Comparison of ENCODE assay signal across 36 cellular contexts in the genomic region with DNA sequence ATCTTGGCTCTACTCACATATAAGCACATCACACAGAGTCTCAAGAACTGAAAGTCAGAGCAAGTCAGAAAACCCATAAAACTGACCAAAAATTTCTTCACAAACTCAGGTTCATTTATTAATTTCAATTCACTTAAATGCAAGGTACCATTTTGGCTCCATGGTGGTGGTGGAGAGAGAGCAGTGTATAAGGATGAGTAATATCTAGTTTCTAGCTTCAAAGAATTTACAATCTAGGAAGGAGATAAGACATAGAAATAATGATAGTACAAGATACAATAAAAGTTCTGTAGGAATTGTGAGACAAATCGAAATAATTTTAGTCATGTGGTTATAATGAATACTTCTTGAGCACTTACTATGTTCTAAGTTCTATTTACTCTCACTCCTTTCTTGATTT.
"Had no signal": no experiment of that assay in that cellular context is flagged by ENCODE, and none has a peak within 500 bp of the region (broad histone marks: within the 10 kb centered on the region; RNA-seq: fewer than 3 reads in every experiment).

No MANE protein-coding gene starts in this region.

- H3K4me1 Mint-ChIP-seq: activated naive CD4-positive, alpha-beta T cell treated with anti-CD3 and anti-CD28 coated beads, Interleukin-2, amount 10 ng/mL, durations not matched to agents 7 days and 5 days; activated naive CD4-positive, alpha-beta T cell treated with anti-CD3 and anti-CD28 coated beads, Interleukin-2, amount 50 U/mL, for 24 hours; activated naive CD8-positive, alpha-beta T cell treated with anti-CD3 and anti-CD28 coated beads for 36 hours; activated naive CD8-positive, alpha-beta T cell treated with anti-CD3 and anti-CD28 coated beads, Interleukin-2, amount 10 ng/mL, durations not matched to agents 7 days and 5 days; central memory CD8-positive, alpha-beta T cell had no signal

- H3K4me3 ChIP-seq: adrenal gland, ascending aorta, body of pancreas, breast epithelium, cardiac muscle cell, colonic mucosa had no signal

- H3K27me3 Mint-ChIP-seq: activated naive CD4-positive, alpha-beta T cell treated with anti-CD3 and anti-CD28 coated beads, Interleukin-2, amount 10 ng/mL, durations not matched to agents 7 days and 5 days; activated naive CD4-positive, alpha-beta T cell treated with anti-CD3 and anti-CD28 coated beads, Interleukin-2, amount 50 U/mL, for 24 hours; activated naive CD8-positive, alpha-beta T cell; activated naive CD8-positive, alpha-beta T cell treated with anti-CD3 and anti-CD28 coated beads for 36 hours; activated naive CD8-positive, alpha-beta T cell treated with anti-CD3 and anti-CD28 coated beads, Interleukin-2, amount 50 U/mL, for 24 hours; activated T-cell treated with anti-CD3 and anti-CD28 coated beads, Interleukin-2, amount 50 U/mL, for 24 hours; central memory CD8-positive, alpha-beta T cell had no signal

- H3K27ac Mint-ChIP-seq: activated naive CD4-positive, alpha-beta T cell treated with anti-CD3 and anti-CD28 coated beads for 36 hours; activated naive CD4-positive, alpha-beta T cell treated with anti-CD3 and anti-CD28 coated beads, Interleukin-2, amount 10 ng/mL, durations not matched to agents 7 days and 5 days; activated naive CD4-positive, alpha-beta T cell treated with anti-CD3 and anti-CD28 coated beads, Interleukin-2, amount 50 U/mL, for 24 hours; activated naive CD4-positive, alpha-beta T cell treated with anti-CD3 and anti-CD28 coated beads, Interleukin-2, amount 50 U/mL, for 72 hours; activated naive CD8-positive, alpha-beta T cell; activated naive CD8-positive, alpha-beta T cell treated with anti-CD3 and anti-CD28 coated beads for 36 hours; activated naive CD8-positive, alpha-beta T cell treated with anti-CD3 and anti-CD28 coated beads, Interleukin-2, amount 10 ng/mL, durations not matched to agents 7 days and 5 days; activated naive CD8-positive, alpha-beta T cell treated with anti-CD3 and anti-CD28 coated beads, Interleukin-2, amount 50 U/mL, for 24 hours; activated T-cell treated with anti-CD3 and anti-CD28 coated beads, Interleukin-2, amount 50 U/mL, for 24 hours; activated T-helper 1 cell treated with anti-CD3 and anti-CD28 coated beads, Interleukin-12 subunit alpha, Interleukin-12 subunit beta, Interleukin-2, Interleukin-4 antibody, amounts not matched to agents 30 ng/mL and 10 ng/mL and 1 ng/mL, durations not matched to agents 14 hours and 24 hours and 36 hours; activated T-helper 2 cell treated with anti-CD3 and anti-CD28 coated beads, Interferon-gamma antibody, Interleukin-2, Interleukin-4, amounts not matched to agents 10 μg/mL and 5 μg/mL and 100 μg/mL, durations not matched to agents 14 hours and 24 hours and 36 hours; brain had no signal

- H3K27ac ChIP-seq: adrenal gland, ascending aorta, body of pancreas, brain microvascular endothelial cell, breast epithelium, cardiac muscle cell, colonic mucosa had no signal

- H3K9me3 ChIP-seq: adrenal gland, ascending aorta, body of pancreas, breast epithelium, colonic mucosa had no signal

- DNase-seq: activated effector memory CD4-positive, alpha-beta T cell treated with anti-CD3 and anti-CD28 coated beads, Interleukin-2, amount 50 U/mL, for 16 hours; activated effector memory CD4-positive, alpha-beta T cell treated with Interleukin-2 at 50 U/mL for 16 hours; activated gamma-delta T cell; activated gamma-delta T cell treated with Interleukin-2 at 50 U/mL for 16 hours; activated naive CD4-positive, alpha-beta T cell; activated naive CD4-positive, alpha-beta T cell treated with anti-CD3 and anti-CD28 coated beads for 36 hours; activated naive CD4-positive, alpha-beta T cell treated with anti-CD3 and anti-CD28 coated beads, Interleukin-2, amount 10 ng/mL, durations not matched to agents 7 days and 5 days; activated naive CD4-positive, alpha-beta T cell treated with anti-CD3 and anti-CD28 coated beads, Interleukin-2, amount 50 U/mL, for 16 hours; activated naive CD4-positive, alpha-beta T cell treated with Interleukin-2 at 50 U/mL for 16 hours; activated naive CD8-positive, alpha-beta T cell treated with anti-CD3 and anti-CD28 coated beads for 36 hours; activated naive CD8-positive, alpha-beta T cell treated with anti-CD3 and anti-CD28 coated beads, Interleukin-2, amount 10 ng/mL, durations not matched to agents 7 days and 5 days; activated naive CD8-positive, alpha-beta T cell treated with anti-CD3 and anti-CD28 coated beads, Interleukin-2, amount 50 U/mL, for 24 hours; activated T-cell treated with anti-CD3 and anti-CD28 coated beads, Interleukin-2, amount 50 U/mL, for 1 hour; activated T-cell treated with anti-CD3 and anti-CD28 coated beads, Interleukin-2, amount 50 U/mL, for 24 hours; activated T-cell treated with anti-CD3 and anti-CD28 coated beads, Interleukin-2, amount 50 U/mL, for 4 hours; adrenal gland; amniotic stem cell; amygdala; anterior cingulate cortex; aorta; body of pancreas; brain microvascular endothelial cell; caudate nucleus; central memory CD4-positive, alpha-beta T cell; cerebellar nuclear complex; colonic mucosa had no signal

- ATAC-seq: activated naive CD8-positive, alpha-beta T cell treated with anti-CD3 and anti-CD28 coated beads, Interleukin-2, amount 50 U/mL, for 24 hours; activated T-cell treated with anti-CD3 and anti-CD28 coated beads, Interleukin-2, amount 50 U/mL, for 4 hours; body of pancreas had no signal

- H3K4me1 ChIP-seq: adrenal gland, ascending aorta, body of pancreas, breast epithelium, colonic mucosa had no signal

- H3K9me3 Mint-ChIP-seq: activated naive CD4-positive, alpha-beta T cell treated with anti-CD3 and anti-CD28 coated beads for 36 hours; activated naive CD4-positive, alpha-beta T cell treated with anti-CD3 and anti-CD28 coated beads, Interleukin-2, amount 10 ng/mL, durations not matched to agents 7 days and 5 days; activated naive CD4-positive, alpha-beta T cell treated with anti-CD3 and anti-CD28 coated beads, Interleukin-2, amount 50 U/mL, for 24 hours; activated naive CD4-positive, alpha-beta T cell treated with anti-CD3 and anti-CD28 coated beads, Interleukin-2, amount 50 U/mL, for 72 hours; activated naive CD8-positive, alpha-beta T cell treated with anti-CD3 and anti-CD28 coated beads for 36 hours; activated naive CD8-positive, alpha-beta T cell treated with anti-CD3 and anti-CD28 coated beads, Interleukin-2, amount 10 ng/mL, durations not matched to agents 7 days and 5 days; activated naive CD8-positive, alpha-beta T cell treated with anti-CD3 and anti-CD28 coated beads, Interleukin-2, amount 50 U/mL, for 24 hours; activated T-cell treated with anti-CD3 and anti-CD28 coated beads, Interleukin-2, amount 50 U/mL, for 24 hours; activated T-cell treated with anti-CD3 and anti-CD28 coated beads, Interleukin-2, amount 50 U/mL, for 4 hours; activated T-helper 1 cell treated with anti-CD3 and anti-CD28 coated beads, Interleukin-12 subunit alpha, Interleukin-12 subunit beta, Interleukin-2, Interleukin-4 antibody, amounts not matched to agents 30 ng/mL and 10 ng/mL and 1 ng/mL, durations not matched to agents 14 hours and 24 hours and 36 hours; activated T-helper 2 cell treated with anti-CD3 and anti-CD28 coated beads, Interferon-gamma antibody, Interleukin-2, Interleukin-4, amounts not matched to agents 10 μg/mL and 5 μg/mL and 100 μg/mL, durations not matched to agents 14 hours and 24 hours and 36 hours; brain; central memory CD8-positive, alpha-beta T cell had no signal

- H3K36me3 Mint-ChIP-seq: activated naive CD4-positive, alpha-beta T cell treated with anti-CD3 and anti-CD28 coated beads, Interleukin-2, amount 50 U/mL, for 24 hours; activated naive CD4-positive, alpha-beta T cell treated with anti-CD3 and anti-CD28 coated beads, Interleukin-2, amount 50 U/mL, for 72 hours; activated naive CD8-positive, alpha-beta T cell treated with anti-CD3 and anti-CD28 coated beads for 36 hours; activated naive CD8-positive, alpha-beta T cell treated with anti-CD3 and anti-CD28 coated beads, Interleukin-2, amount 10 ng/mL, durations not matched to agents 7 days and 5 days; brain had no signal

- H3K36me3 ChIP-seq: adrenal gland, ascending aorta, brain microvascular endothelial cell, breast epithelium, cardiac muscle cell, colonic mucosa had no signal

- H3K4me3 Mint-ChIP-seq: activated naive CD4-positive, alpha-beta T cell treated with anti-CD3 and anti-CD28 coated beads for 36 hours; activated naive CD4-positive, alpha-beta T cell treated with anti-CD3 and anti-CD28 coated beads, Interleukin-2, amount 10 ng/mL, durations not matched to agents 7 days and 5 days; activated naive CD4-positive, alpha-beta T cell treated with anti-CD3 and anti-CD28 coated beads, Interleukin-2, amount 50 U/mL, for 24 hours; activated naive CD8-positive, alpha-beta T cell; activated naive CD8-positive, alpha-beta T cell treated with anti-CD3 and anti-CD28 coated beads for 36 hours; activated naive CD8-positive, alpha-beta T cell treated with anti-CD3 and anti-CD28 coated beads, Interleukin-2, amount 10 ng/mL, durations not matched to agents 7 days and 5 days; activated naive CD8-positive, alpha-beta T cell treated with anti-CD3 and anti-CD28 coated beads, Interleukin-2, amount 50 U/mL, for 24 hours; activated T-cell treated with anti-CD3 and anti-CD28 coated beads, Interleukin-2, amount 50 U/mL, for 24 hours; activated T-cell treated with anti-CD3 and anti-CD28 coated beads, Interleukin-2, amount 50 U/mL, for 4 hours; activated T-helper 1 cell treated with anti-CD3 and anti-CD28 coated beads, Interleukin-12 subunit alpha, Interleukin-12 subunit beta, Interleukin-2, Interleukin-4 antibody, amounts not matched to agents 30 ng/mL and 10 ng/mL and 1 ng/mL, durations not matched to agents 14 hours and 24 hours and 36 hours; brain; central memory CD8-positive, alpha-beta T cell had no signal
